Comparison of ENCODE assay signal across 15 cellular contexts in genomic region chrX:49209434-49210251, GRCh38. TPM values are rescaled to one million over a fixed set of nuclear protein-coding genes. Genes with fewer than 3 reads are reported as not detected.
DNase-seq lines count a peak whose midpoint lies in the region; ATAC-seq, FAIRE-seq and TF ChIP-seq lines count a peak whose summit lies in the region.
"Had no signal": no experiment of that assay in that cellular context is flagged by ENCODE, and none has a peak within 500 bp of the region (broad histone marks: within the 10 kb centered on the region; RNA-seq: fewer than 3 reads in every experiment).

No MANE protein-coding gene starts in this region.

- peak overlapping the region; percentile 53 for H3K9ac ChIP-seq in ES-I3 (ENCODE audit: low read depth, low read length)

- DNase-seq in NCI-H524 (lab: John Stamatoyannopoulos, UW) (peak; percentile 26 to 81), cerebellum (ENCODE audit: low spot score) (peak; percentile 86), natural killer cell (no peak), ascending aorta (ENCODE audit: low spot score in 2 of 2) (no peak), SHP77 (lab: John Stamatoyannopoulos, UW) (no peak), frontal cortex (ENCODE audit: low spot score in 2 of 2) (no peak)
- DNase-seq: activated CD4-positive, CD25-positive, alpha-beta regulatory T cell treated with anti-CD3 and anti-CD28 coated beads, Interleukin-2, amount 50 U/mL, for 72 hours; central memory CD4-positive, alpha-beta T cell; esophagus squamous epithelium; kidney; tibial artery had no signal

- H3K36me3 ChIP-seq in ES-I3 (ENCODE audit: insufficient read depth, low read length) (no peaks in the 10 kb centered on the region), ascending aorta (no peaks in the 10 kb centered on the region)
- H3K36me3 ChIP-seq: esophagus squamous epithelium, tibial artery had no signal

- peak; percentile 54 to 84 (median 77) for ATAC-seq in natural killer cell
- ATAC-seq: SK-N-SH treated with all-trans-retinoic acid at 6 μM for 48 hours had no signal

- no peak overlapping the region for H3K27ac ChIP-seq in ascending aorta
- H3K27ac ChIP-seq: esophagus squamous epithelium, tibial artery had no signal

- intact Hi-C loops in natural killer cell (cut with micrococcal nuclease) = no loop called here
- intact Hi-C loops in ascending aorta (cut with DNase I) = no loop called here

- no peak overlapping the region for H3K4me3 ChIP-seq in ascending aorta
- H3K4me3 ChIP-seq: esophagus squamous epithelium, tibial artery had no signal

- TF ChIP-seq CTCF in natural killer cell (IDR thresholded peaks at IDR 0.05) (no peak), ascending aorta (IDR thresholded peaks at IDR 0.05) (no peak)

- H3K36me3 Mint-ChIP-seq in natural killer cell = no peaks in the 10 kb centered on the region
- H3K36me3 Mint-ChIP-seq: natural killer cell treated with Interleukin-12 subunit alpha and Interleukin-12 subunit beta and Interleukin-15 and Interleukin-18, amount 100 ng/mL, for 72 hours had no signal

- H3K9me3 Mint-ChIP-seq in natural killer cell = no peaks in the 10 kb centered on the region
- H3K9me3 Mint-ChIP-seq: activated T-helper 1 cell treated with anti-CD3 and anti-CD28 coated beads, Interleukin-12 subunit alpha, Interleukin-12 subunit beta, Interleukin-2, Interleukin-4 antibody, amounts not matched to agents 30 ng/mL and 10 ng/mL and 1 ng/mL, durations not matched to agents 14 hours and 24 hours and 36 hours had no signal

- H3K27me3 Mint-ChIP-seq in natural killer cell (ENCODE audit: low read depth in 2 of 2) = peaks cover 0 to 4% of the 10 kb centered on the region in 2 donors

- H3K9me3 ChIP-seq in ES-I3 (ENCODE audit: control insufficient read depth, insufficient read depth, low read length) = no peaks in the 10 kb centered on the region
- no peaks in the 10 kb centered on the region for H3K9me3 ChIP-seq in ascending aorta
- H3K9me3 ChIP-seq: esophagus squamous epithelium, tibial artery had no signal

- no peak for FAIRE-seq in frontal cortex (lab: Jason Lieb, UNC)
- FAIRE-seq: kidney had no signal

- H3K4me1 Mint-ChIP-seq in natural killer cell = no peaks in the 10 kb centered on the region

- no peaks in the 10 kb centered on the region for H3K27me3 ChIP-seq in ascending aorta
- H3K27me3 ChIP-seq: tibial artery had no signal

- peak overlapping the region; percentile 42 for H3K4me3 Mint-ChIP-seq in natural killer cell
- H3K4me3 Mint-ChIP-seq: activated T-helper 1 cell treated with anti-CD3 and anti-CD28 coated beads, Interleukin-12 subunit alpha, Interleukin-12 subunit beta, Interleukin-2, Interleukin-4 antibody, amounts not matched to agents 30 ng/mL and 10 ng/mL and 1 ng/mL, durations not matched to agents 14 hours and 24 hours and 36 hours; natural killer cell treated with Interleukin-12 subunit alpha and Interleukin-12 subunit beta and Interleukin-15 and Interleukin-18, amount 100 ng/mL, for 72 hours had no signal

- peaks cover 8% of the 10 kb centered on the region; the same call in 1 of the 2 replicates for H3K4me1 ChIP-seq in ES-I3 (ENCODE audit: insufficient read depth, low read length)
- H3K4me1 ChIP-seq in ascending aorta = no peaks in the 10 kb centered on the region
- H3K4me1 ChIP-seq: esophagus squamous epithelium, tibial artery had no signal

- H3K27ac Mint-ChIP-seq in natural killer cell = no peak overlapping the region
- H3K27ac Mint-ChIP-seq: activated T-helper 1 cell treated with anti-CD3 and anti-CD28 coated beads, Interleukin-12 subunit alpha, Interleukin-12 subunit beta, Interleukin-2, Interleukin-4 antibody, amounts not matched to agents 30 ng/mL and 10 ng/mL and 1 ng/mL, durations not matched to agents 14 hours and 24 hours and 36 hours; natural killer cell treated with Interleukin-12 subunit alpha and Interleukin-12 subunit beta and Interleukin-15 and Interleukin-18, amount 100 ng/mL, for 72 hours had no signal

RNA-seq across cellular contexts. Expression of gene SYP, which starts 9.7 kb away (rescaled TPM):
- total RNA-seq in cerebellum (85.9 TPM), natural killer cell (1 to 10 TPM in 1 of 3 donors, under 1 TPM in 2; 0.36 to 1.0 (median 0.80) TPM), ascending aorta (0.53 TPM), frontal cortex (151 TPM)

RNA-seq across cellular contexts. Expression of gene PRICKLE3, which starts 23.5 kb away (rescaled TPM):
- 1.2 TPM for total RNA-seq in cerebellum
- 1 to 10 TPM; 6.2 to 7.9 (median 6.3) TPM for total RNA-seq in natural killer cell
- 25.3 TPM for total RNA-seq in ascending aorta
- under 0.01 TPM for total RNA-seq in frontal cortex

RNA-seq across cellular contexts. Expression of gene CACNA1F, which starts 23.5 kb away (rescaled TPM):
- total RNA-seq in cerebellum (0.36 TPM), natural killer cell (1 to 10 TPM in 1 of 3 donors, under 1 TPM in 2; 0.48 to 1.1 (median 0.66) TPM), ascending aorta (not detected), frontal cortex (under 0.01 TPM)

RNA-seq across cellular contexts. Expression of gene CCDC22, which starts 25.6 kb away (rescaled TPM):
- total RNA-seq in cerebellum (6.6 TPM), natural killer cell (10 to 100 TPM; 19.6 to 22.8 (median 22.1) TPM), ascending aorta (22.6 TPM), frontal cortex (3.7 TPM)

RNA-seq across cellular contexts. Expression of gene PLP2, which starts 37.9 kb away (rescaled TPM):
- total RNA-seq in cerebellum (2.0 TPM), natural killer cell (10 to 100 TPM; 29.3 to 69.7 (median 34.8) TPM), ascending aorta (51.6 TPM), frontal cortex (0.82 TPM)

Comparison
In these comparisons a context has a peak if more than half of its experiments do, and no peak if none do; other contexts are left out.
1. DNase-seq: peak in NCI-H524 (2 of 2) and cerebellum (single experiment); none in natural killer cell (single experiment), ascending aorta (0 of 2), SHP77 (0 of 2) and frontal cortex (0 of 2).
2. RNA of gene SYP, which starts 9.7 kb away (total RNA-seq): 151 TPM in frontal cortex (single experiment) and 85.9 TPM in cerebellum (single experiment); 0.36 to 1.0 TPM in natural killer cell and 0.53 TPM in ascending aorta (single experiment); every median in the first group is over 10 times any median in the second.